1 cellular context compared by ENCODE assay signal in genomic region chr10:94362360-94363250, GRCh38.
TF ChIP-seq lines count a peak whose summit lies in the region.

Gene NOC3L, minus strand, starts transcription at chr10:94362939. Its CDS starts 101 bp downstream, at chr10:94362838.

TF ChIP-seq in HepG2, 621 proteins besides CTCF, POLR2A, EP300 and RAD21 (continued from another document and continues in another):
- TF ChIP-seq FOXO4 (CRISPR knock-in tag; conservative IDR thresholded peaks at IDR 0.05) (peak; percentile 91; the same call in 1 of the 2 replicates), LBX2 (CRISPR knock-in tag; IDR thresholded peaks at IDR 0.05; ENCODE audit: borderline replicate concordance) (peak; percentile 97), ZNF431 (CRISPR knock-in tag; IDR thresholded peaks at IDR 0.05; ENCODE audit: borderline replicate concordance, low read depth) (peak; percentile 96), BATF2 (CRISPR knock-in tag; IDR thresholded peaks at IDR 0.05) (peak; percentile 98), SP4 (CRISPR knock-in tag; IDR thresholded peaks at IDR 0.05) (peak; percentile 72; the same call in 1 of the 2 replicates), ZNF607 (CRISPR knock-in tag; IDR thresholded peaks at IDR 0.05; ENCODE audit: borderline replicate concordance) (peak; percentile 95), THYN1 (CRISPR knock-in tag; IDR thresholded peaks at IDR 0.05; ENCODE audit: borderline replicate concordance, low read depth) (no peak), ADNP (CRISPR knock-in tag; IDR thresholded peaks at IDR 0.05) (no peak), GATAD1 (CRISPR knock-in tag; IDR thresholded peaks at IDR 0.05) (peak; percentile 92), SMARCC2 (IDR thresholded peaks at IDR 0.05) (no peak), ZBTB46 (CRISPR knock-in tag; IDR thresholded peaks at IDR 0.05; ENCODE audit: borderline replicate concordance) (no peak), IKZF5 (CRISPR knock-in tag; IDR thresholded peaks at IDR 0.05) (peak; percentile 97), ZZZ3 (CRISPR knock-in tag; IDR thresholded peaks at IDR 0.05; ENCODE audit: borderline replicate concordance) (peak; percentile 88; the same call in 1 of the 2 replicates), ZNF569 (CRISPR knock-in tag; IDR thresholded peaks at IDR 0.05; ENCODE audit: borderline replicate concordance) (0 out of 2 replicates have a peak, but pooled peaks have one; percentile 85), ZFP37 (CRISPR knock-in tag; IDR thresholded peaks at IDR 0.05; ENCODE audit: borderline replicate concordance) (peak; percentile 92), RNF2 (conservative IDR thresholded peaks at IDR 0.05; ENCODE audit: low read depth) (peak; percentile 99), ZBTB1 (CRISPR knock-in tag; IDR thresholded peaks at IDR 0.05; ENCODE audit: borderline replicate concordance) (peak; percentile 74; the same call in 1 of the 2 replicates), ATF7-NPFF (CRISPR knock-in tag; IDR thresholded peaks at IDR 0.05; ENCODE audit: low read depth) (peak; percentile 99), BCL6 (CRISPR knock-in tag; IDR thresholded peaks at IDR 0.05) (peak; percentile 79), ATAD3A (CRISPR knock-in tag; IDR thresholded peaks at IDR 0.05) (peak; percentile 55; the same call in 1 of the 2 replicates), ESRRA (CRISPR knock-in tag; IDR thresholded peaks at IDR 0.05; ENCODE audit: low read depth) (peak; percentile 73), GRHL1 (CRISPR knock-in tag; conservative IDR thresholded peaks at IDR 0.05) (no peak), HIC2 (CRISPR knock-in tag; IDR thresholded peaks at IDR 0.05; ENCODE audit: low read depth) (peak; percentile 92), HNRNPK (IDR thresholded peaks at IDR 0.05; ENCODE audit: low read depth, low read length, poor library complexity, severe bottlenecking) (no peak), ARNTL (CRISPR knock-in tag; IDR thresholded peaks at IDR 0.05) (peak; percentile 89), HNRNPH1 (optimal IDR thresholded peaks at IDR 0.05; ENCODE audit: low read depth, low read length) (no peak), ARID5B (CRISPR knock-in tag; IDR thresholded peaks at IDR 0.05) (peak; percentile 88), NFYC (CRISPR knock-in tag; IDR thresholded peaks at IDR 0.05) (peak; percentile 70), TFE3 (CRISPR knock-in tag; IDR thresholded peaks at IDR 0.05) (peak; percentile 89), ZNF354B (CRISPR knock-in tag; IDR thresholded peaks at IDR 0.05) (peak; percentile 86; the same call in 1 of the 2 replicates), HDAC2 (CRISPR knock-in tag; IDR thresholded peaks at IDR 0.05) (peak; percentile 85), NFE2L1 (CRISPR knock-in tag; IDR thresholded peaks at IDR 0.05; ENCODE audit: borderline replicate concordance) (no peak; the same call in 1 of the 2 replicates), ZNF496 (CRISPR knock-in tag; IDR thresholded peaks at IDR 0.05; ENCODE audit: insufficient replicate concordance) (no peak), ZNF343 (CRISPR knock-in tag; IDR thresholded peaks at IDR 0.05) (peak; percentile 88; the same call in 1 of the 2 replicates), ZBTB14 (CRISPR knock-in tag; IDR thresholded peaks at IDR 0.05) (peak; percentile 94), RAD51 (IDR thresholded peaks at IDR 0.05; ENCODE audit: borderline replicate concordance) (no peak), SMAD1 (CRISPR knock-in tag; IDR thresholded peaks at IDR 0.05; ENCODE audit: borderline replicate concordance, low read depth) (peak; percentile 94; the same call in 1 of the 2 replicates), HMGA1 (CRISPR knock-in tag; conservative IDR thresholded peaks at IDR 0.05) (no peak), ZNF501 (CRISPR knock-in tag; IDR thresholded peaks at IDR 0.05) (peak; percentile 97), ZNF510 (CRISPR knock-in tag; IDR thresholded peaks at IDR 0.05; ENCODE audit: low read depth) (peak; percentile 79), ZC3H4 (CRISPR knock-in tag; IDR thresholded peaks at IDR 0.05; ENCODE audit: borderline replicate concordance) (no peak), ZNF543 (CRISPR knock-in tag; IDR thresholded peaks at IDR 0.05) (peak; percentile 86; the same call in 1 of the 2 replicates), ZNF232 (CRISPR knock-in tag; IDR thresholded peaks at IDR 0.05; ENCODE audit: borderline replicate concordance) (peak; percentile 92; the same call in 1 of the 2 replicates), EZH2 (conservative IDR thresholded peaks at IDR 0.05; ENCODE audit: low read depth, low read length) (no peak), NONO (IDR thresholded peaks at IDR 0.05) (no peak), NONO (CRISPR knock-in tag; conservative IDR thresholded peaks at IDR 0.05) (peak; percentile 83), ZBTB7B (CRISPR knock-in tag; IDR thresholded peaks at IDR 0.05) (peak; percentile 97), GPBP1L1 (CRISPR knock-in tag; IDR thresholded peaks at IDR 0.05) (no peak), ZNF17 (CRISPR knock-in tag; IDR thresholded peaks at IDR 0.05) (peak; percentile 94; the same call in 1 of the 2 replicates), ZNF337 (CRISPR knock-in tag; IDR thresholded peaks at IDR 0.05; ENCODE audit: borderline replicate concordance, low read depth) (peak; percentile 79; the same call in 1 of the 2 replicates)
